ENCODE assay signal across 12 cellular contexts in the genomic region with DNA sequence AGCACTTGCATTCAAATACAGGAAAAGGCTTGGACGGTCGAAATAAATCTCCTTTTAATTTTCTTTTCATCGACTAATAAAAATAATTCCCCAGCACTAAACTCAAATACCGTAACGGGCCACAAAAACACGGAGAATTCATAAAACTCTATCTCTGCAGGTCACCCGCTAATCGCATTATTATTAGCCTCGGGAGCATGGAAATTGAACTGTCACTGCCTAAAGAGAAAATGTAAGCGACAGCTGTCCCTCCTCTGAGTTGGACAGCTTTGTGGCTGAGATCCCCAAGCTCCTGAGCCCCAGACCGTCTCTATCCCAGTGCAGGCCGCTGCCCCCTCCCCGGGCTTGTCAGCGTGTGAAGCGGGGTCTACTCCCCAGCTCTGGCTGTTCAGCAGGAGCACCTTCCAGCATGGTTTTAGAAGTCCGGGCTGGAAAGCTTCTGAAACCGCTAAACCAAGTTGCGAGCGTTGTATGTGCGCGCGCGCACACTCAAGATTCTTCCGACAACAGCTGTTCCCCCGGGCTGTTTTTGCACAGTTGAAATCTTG. TPM values are rescaled to one million over a fixed set of nuclear protein-coding genes. Genes with fewer than 3 reads are reported as not detected.
DNase-seq lines count a peak whose midpoint lies in the region; ATAC-seq lines count a peak whose summit lies in the region.
"Had no signal": no experiment of that assay in that cellular context is flagged by ENCODE, and none has a peak within 500 bp of the region (broad histone marks: within the 10 kb centered on the region; RNA-seq: fewer than 3 reads in every experiment).

No MANE protein-coding gene starts in this region.

- H3K4me3 Mint-ChIP-seq in T-helper 2 cell treated with Interferon-gamma antibody and Interleukin-4, amounts not matched to agents 5 μg/mL and 100 μg/mL, for 36 hours, result no peak overlapping the region

- H3K27me3 ChIP-seq in SJCRH30, result no peaks in the 10 kb centered on the region

- H3K27ac Mint-ChIP-seq in T-helper 2 cell treated with Interferon-gamma antibody and Interleukin-4, amounts not matched to agents 5 μg/mL and 100 μg/mL, for 36 hours, result peak overlapping the region; percentile 26

- no peak for ATAC-seq in GM21529 (IDR thresholded peaks at IDR 0.05; ENCODE audit: unreplicated experiment)
- ATAC-seq: A549 had no signal

- peak overlapping the region; percentile 95 for H3K27ac ChIP-seq in SJCRH30
- H3K27ac ChIP-seq: A549 had no signal

- H3K27me3 Mint-ChIP-seq in T-helper 2 cell treated with Interferon-gamma antibody and Interleukin-4, amounts not matched to agents 5 μg/mL and 100 μg/mL, for 36 hours (ENCODE audit: low read depth), result peaks cover 96% of the 10 kb centered on the region

- peaks cover 21% of the 10 kb centered on the region for H3K9me3 Mint-ChIP-seq in T-helper 2 cell treated with Interferon-gamma antibody and Interleukin-4, amounts not matched to agents 5 μg/mL and 100 μg/mL, for 36 hours

- H3K4me3 ChIP-seq in SJCRH30 (peak overlapping the region; percentile 86), skeletal muscle cell (ENCODE audit: low read depth, low read length) (peak overlapping the region; percentile 73)
- H3K4me3 ChIP-seq: A549 had no signal

- peaks cover 50% of the 10 kb centered on the region for H3K36me3 ChIP-seq in SJCRH30

- H3K4me1 ChIP-seq in SJCRH30, result no peaks in the 10 kb centered on the region
- H3K4me1 ChIP-seq: A549 had no signal

- H3K4me1 Mint-ChIP-seq in T-helper 2 cell treated with Interferon-gamma antibody and Interleukin-4, amounts not matched to agents 5 μg/mL and 100 μg/mL, for 36 hours (ENCODE audit: low read depth), result peaks cover 6% of the 10 kb centered on the region

- no peak for DNase-seq in T-helper 2 cell treated with Interferon-gamma antibody and Interleukin-4, amounts not matched to agents 5 μg/mL and 100 μg/mL, for 36 hours (ENCODE audit: low spot score)
- no peak for DNase-seq in T-helper 2 cell
- peak; percentile 84 to 90 for DNase-seq in SJCRH30
- peak; percentile 52 for DNase-seq in glomerular visceral epithelial cell (ENCODE audit: extremely low spot score)
- no peak for DNase-seq in skeletal muscle cell (ENCODE audit: low read depth)
- DNase-seq in stimulated activated CD4-positive, alpha-beta T cell treated with anti-CD3 and anti-CD28 coated beads, Interleukin-1b, Interleukin-23, amount 100 ng/mL, for 48 hours, result no peak
- DNase-seq in activated CD4-positive, alpha-beta T cell treated with anti-CD3 and anti-CD28 coated beads, Interleukin-2, amount 50 U/mL, for 4 hours, result no peak
- DNase-seq: GDM1, NCI-H1417, small intestine had no signal

- no peaks in the 10 kb centered on the region; the same call in 1 of the 2 replicates for H3K9me3 ChIP-seq in SJCRH30 (replicated peaks)
- H3K9me3 ChIP-seq: A549 had no signal

- peaks cover 5% of the 10 kb centered on the region for H3K36me3 Mint-ChIP-seq in T-helper 2 cell treated with Interferon-gamma antibody and Interleukin-4, amounts not matched to agents 5 μg/mL and 100 μg/mL, for 36 hours (ENCODE audit: low read depth)

RNA-seq across cellular contexts. Expression of a gene that starts 1.8 kb away (rescaled TPM):
- total RNA-seq in SJCRH30 (2014; rRNA removed; shearing (Covaris generic)), result 58.0 and 63.1 TPM in 2 replicates

Comparison
In these comparisons a context has a peak if more than half of its experiments do, and no peak if none do; other contexts are left out.
1. DNase-seq: peak in SJCRH30 (2 of 2) and glomerular visceral epithelial cell (single experiment); none in T-helper 2 cell treated with Interferon-gamma antibody and Interleukin-4, amounts not matched to agents 5 μg/mL and 100 μg/mL, for 36 hours (single experiment), T-helper 2 cell (0 of 5), skeletal muscle cell (single experiment), stimulated activated CD4-positive, alpha-beta T cell treated with anti-CD3 and anti-CD28 coated beads, Interleukin-1b, Interleukin-23, amount 100 ng/mL, for 48 hours (single experiment) and activated CD4-positive, alpha-beta T cell treated with anti-CD3 and anti-CD28 coated beads, Interleukin-2, amount 50 U/mL, for 4 hours (0 of 2).